34 cellular contexts compared by ENCODE assay signal in genomic region chr1:178881950-178882349, GRCh38. TPM values are rescaled to one million over a fixed set of nuclear protein-coding genes. Genes with fewer than 3 reads are reported as not detected.
"Had no signal": no experiment of that assay in that cellular context is flagged by ENCODE, and none has a peak within 500 bp of the region (broad histone marks: within the 10 kb centered on the region; RNA-seq: fewer than 3 reads in every experiment).

No MANE protein-coding gene starts in this region.

- H3K4me3 Mint-ChIP-seq: activated B cell treated with CpG ODN at 0.5 μM for 24 hours; activated CD4-positive, alpha-beta memory T cell treated with anti-CD3 and anti-CD28 coated beads for 36 hours; activated naive CD4-positive, alpha-beta T cell treated with anti-CD3 and anti-CD28 coated beads, Interleukin-2, amount 10 ng/mL, durations not matched to agents 7 days and 5 days; activated naive CD8-positive, alpha-beta T cell; activated naive CD8-positive, alpha-beta T cell treated with anti-CD3 and anti-CD28 coated beads, Interleukin-2, amount 50 U/mL, for 24 hours; brain; T-cell; T-helper 17 cell had no signal

- H2AFZ ChIP-seq: PC-9 had no signal

- H3K27ac Mint-ChIP-seq: activated B cell treated with CpG ODN at 0.5 μM for 24 hours; activated CD4-positive, alpha-beta memory T cell treated with anti-CD3 and anti-CD28 coated beads for 36 hours; activated naive CD4-positive, alpha-beta T cell treated with anti-CD3 and anti-CD28 coated beads, Interleukin-2, amount 10 ng/mL, durations not matched to agents 7 days and 5 days; activated naive CD8-positive, alpha-beta T cell; activated naive CD8-positive, alpha-beta T cell treated with anti-CD3 and anti-CD28 coated beads, Interleukin-2, amount 50 U/mL, for 24 hours; brain; T-cell; T-helper 17 cell had no signal

- H3K27me3 Mint-ChIP-seq: activated B cell treated with CpG ODN at 0.5 μM for 24 hours; activated CD4-positive, alpha-beta memory T cell treated with anti-CD3 and anti-CD28 coated beads for 36 hours; activated naive CD4-positive, alpha-beta T cell treated with anti-CD3 and anti-CD28 coated beads, Interleukin-2, amount 10 ng/mL, durations not matched to agents 7 days and 5 days; activated naive CD8-positive, alpha-beta T cell; activated naive CD8-positive, alpha-beta T cell treated with anti-CD3 and anti-CD28 coated beads, Interleukin-2, amount 50 U/mL, for 24 hours; brain; T-cell; T-helper 17 cell had no signal

- H3K27ac ChIP-seq: PC-9, RWPE1, VCaP had no signal

- H3K9me3 Mint-ChIP-seq: activated B cell treated with CpG ODN at 0.5 μM for 24 hours; activated CD4-positive, alpha-beta memory T cell treated with anti-CD3 and anti-CD28 coated beads for 36 hours; activated naive CD4-positive, alpha-beta T cell treated with anti-CD3 and anti-CD28 coated beads, Interleukin-2, amount 10 ng/mL, durations not matched to agents 7 days and 5 days; activated naive CD8-positive, alpha-beta T cell treated with anti-CD3 and anti-CD28 coated beads, Interleukin-2, amount 50 U/mL, for 24 hours; brain; T-cell had no signal

- H3K4me2 ChIP-seq: PC-9 had no signal

- ATAC-seq: activated naive CD8-positive, alpha-beta T cell treated with anti-CD3 and anti-CD28 coated beads, Interleukin-2, amount 50 U/mL, for 24 hours; Right ventricle myocardium inferior; SK-N-SH treated with all-trans-retinoic acid at 6 μM for 48 hours; T-cell; T-helper 17 cell had no signal

- H3K36me3 Mint-ChIP-seq: activated CD4-positive, alpha-beta memory T cell treated with anti-CD3 and anti-CD28 coated beads for 36 hours; activated naive CD4-positive, alpha-beta T cell treated with anti-CD3 and anti-CD28 coated beads, Interleukin-2, amount 10 ng/mL, durations not matched to agents 7 days and 5 days had no signal

- H3K4me3 ChIP-seq: PC-9 had no signal

- H3K4me1 Mint-ChIP-seq: activated naive CD4-positive, alpha-beta T cell treated with anti-CD3 and anti-CD28 coated beads, Interleukin-2, amount 10 ng/mL, durations not matched to agents 7 days and 5 days; T-cell; T-helper 17 cell had no signal

- DNase-seq: activated B cell treated with CpG ODN at 0.5 μM for 24 hours; activated CD4-positive, alpha-beta memory T cell treated with anti-CD3 and anti-CD28 coated beads for 36 hours; activated CD4-positive, alpha-beta T cell treated with anti-CD3 and anti-CD28 coated beads for 4 hours; activated CD4-positive, alpha-beta T cell treated with anti-CD3 and anti-CD28 coated beads, Interleukin-2, amount 50 U/mL, for 1 hour; activated CD4-positive, CD25-positive, alpha-beta regulatory T cell treated with anti-CD3 and anti-CD28 coated beads, Interleukin-2, amount 50 U/mL, for 72 hours; activated CD8-positive, alpha-beta memory T cell treated with anti-CD3 and anti-CD28 coated beads, Interleukin-2, amount 50 U/mL, for 4 hours; activated effector memory CD4-positive, alpha-beta T cell treated with Interleukin-2 at 50 U/mL for 16 hours; activated naive CD4-positive, alpha-beta T cell treated with anti-CD3 and anti-CD28 coated beads, Interleukin-2, amount 10 ng/mL, durations not matched to agents 7 days and 5 days; activated naive CD8-positive, alpha-beta T cell treated with anti-CD3 and anti-CD28 coated beads, Interleukin-2, amount 50 U/mL, for 24 hours; activated T-cell treated with anti-CD3 and anti-CD28 coated beads, Interleukin-2, amount 50 U/mL, for 48 hours; anterior cingulate cortex; caudate nucleus; cerebellar nuclear complex; MM.1S; MV-4-11; NCI-H1092; NCI-H1436 treated with DMSO at 0.1 percent for 48 hours; NCI-H1694 treated with DMSO at 0.1 percent for 48 hours; NCI-H2029; NCI-H345; NCI-H526; NCI-H748 treated with DMSO at 0.1 percent for 48 hours; PC-9; SIG-M5; T-cell; T-helper 17 cell had no signal

RNA-seq across cellular contexts. Expression of gene ANGPTL1, which starts 11.1 kb away (rescaled TPM):
- total RNA-seq: activated B cell treated with CpG ODN at 0.5 μM for 24 hours; activated CD4-positive, alpha-beta memory T cell treated with anti-CD3 and anti-CD28 coated beads for 36 hours; bronchial epithelial cell; OCI-LY7; PC-9; T-helper 17 cell had no signal
